8 cellular contexts compared by ENCODE assay signal in the genomic region with DNA sequence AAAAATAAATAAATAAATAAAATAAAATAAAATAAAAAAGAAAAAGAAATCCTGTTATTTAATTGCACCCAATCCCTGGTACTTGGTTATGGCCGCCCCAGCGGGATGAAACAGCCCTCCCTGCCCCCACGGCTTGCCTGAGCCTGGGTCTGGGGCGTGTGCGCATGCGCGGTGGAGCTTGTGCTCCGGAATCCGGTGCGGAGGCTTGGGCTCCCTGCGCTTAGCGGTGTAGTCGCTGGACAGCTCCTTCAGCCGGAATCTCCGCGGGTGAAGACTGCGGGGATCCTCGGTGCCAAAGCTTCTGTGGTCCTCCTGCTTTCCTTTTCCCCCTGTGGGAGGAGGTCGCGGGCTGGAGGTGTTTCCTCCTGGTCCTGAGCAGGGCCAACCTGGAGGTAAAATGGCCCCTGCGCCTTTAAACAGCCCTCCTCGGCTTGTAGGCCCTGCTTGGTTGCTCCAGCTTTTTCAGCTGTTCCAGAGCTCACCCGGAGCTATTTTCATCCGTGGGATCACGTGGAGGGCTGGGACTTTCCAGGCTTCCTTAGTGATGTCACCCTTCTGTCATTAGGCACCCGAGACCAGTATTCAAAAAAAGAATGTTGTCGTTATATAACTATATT. TPM values are rescaled to one million over a fixed set of nuclear protein-coding genes. Genes with fewer than 3 reads are reported as not detected.
DNase-seq lines count a peak whose midpoint lies in the region; ATAC-seq and TF ChIP-seq lines count a peak whose summit lies in the region.

A gene with protein sequence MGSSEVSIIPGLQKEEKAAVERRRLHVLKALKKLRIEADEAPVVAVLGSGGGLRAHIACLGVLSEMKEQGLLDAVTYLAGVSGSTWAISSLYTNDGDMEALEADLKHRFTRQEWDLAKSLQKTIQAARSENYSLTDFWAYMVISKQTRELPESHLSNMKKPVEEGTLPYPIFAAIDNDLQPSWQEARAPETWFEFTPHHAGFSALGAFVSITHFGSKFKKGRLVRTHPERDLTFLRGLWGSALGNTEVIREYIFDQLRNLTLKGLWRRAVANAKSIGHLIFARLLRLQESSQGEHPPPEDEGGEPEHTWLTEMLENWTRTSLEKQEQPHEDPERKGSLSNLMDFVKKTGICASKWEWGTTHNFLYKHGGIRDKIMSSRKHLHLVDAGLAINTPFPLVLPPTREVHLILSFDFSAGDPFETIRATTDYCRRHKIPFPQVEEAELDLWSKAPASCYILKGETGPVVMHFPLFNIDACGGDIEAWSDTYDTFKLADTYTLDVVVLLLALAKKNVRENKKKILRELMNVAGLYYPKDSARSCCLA (minus strand): TSS at position 468 of the 617 bp plus-strand sequence. CDS start 4,288 bp downstream, outside the sequence.

- H3K36me3 Mint-ChIP-seq in activated CD4-positive, alpha-beta T cell treated with anti-CD3 and anti-CD28 coated beads, Interleukin-2, amount 10 ng/mL, durations not matched to agents 24 days and 14 days (ENCODE audit: low read depth) = peaks cover 9% of the 10 kb centered on the region

- DNase-seq in GM06990 (ENCODE audit: extremely low read depth, insufficient read length) = peak; percentile 87
- DNase-seq in NCI-H510A treated with DMSO at 0.1 percent for 48 hours (lab: John Stamatoyannopoulos, UW) = peak; percentile 69
- DNase-seq in activated CD4-positive, alpha-beta T cell treated with anti-CD3 and anti-CD28 coated beads, Interleukin-2, amount 10 ng/mL, durations not matched to agents 24 days and 14 days = peak; percentile 94
- DNase-seq in coronary artery (ENCODE audit: low spot score) = peak; percentile 92
- DNase-seq in stimulated activated CD4-positive, alpha-beta T cell treated with anti-CD3 and anti-CD28 coated beads, Interleukin-1b, Interleukin-23, amount 100 ng/mL, for 1 hour (ENCODE audit: low read depth in 2 of 2) = peak; percentile 47 to 73

- H3K4me1 Mint-ChIP-seq in activated CD4-positive, alpha-beta T cell treated with anti-CD3 and anti-CD28 coated beads, Interleukin-2, amount 10 ng/mL, durations not matched to agents 24 days and 14 days = peaks cover 16% of the 10 kb centered on the region

- peak within 1 kb of the TSS; percentile 86 to 97 for H3K27ac ChIP-seq in coronary artery
- peak within 1 kb of the TSS; percentile 98 for H3K27ac ChIP-seq in layer of hippocampus (ENCODE audit: low read depth, low read length)

- no peaks in the 10 kb centered on the region for H3K27me3 Mint-ChIP-seq in activated CD4-positive, alpha-beta T cell treated with anti-CD3 and anti-CD28 coated beads, Interleukin-2, amount 10 ng/mL, durations not matched to agents 24 days and 14 days

- H3K27me3 ChIP-seq in GM06990 (replicated peaks; ENCODE audit: control insufficient read depth, insufficient read depth, low read length) = no peaks in the 10 kb centered on the region
- H3K27me3 ChIP-seq in layer of hippocampus (ENCODE audit: control insufficient read depth, insufficient read depth, low read length) = no peaks in the 10 kb centered on the region

- H3K36me3 ChIP-seq in GM06990 (ENCODE audit: control insufficient read depth, insufficient read depth, low read length) = peaks cover 3% of the 10 kb centered on the region

- H3K27ac Mint-ChIP-seq in activated CD4-positive, alpha-beta T cell treated with anti-CD3 and anti-CD28 coated beads, Interleukin-2, amount 10 ng/mL, durations not matched to agents 24 days and 14 days = peak within 1 kb of the TSS; percentile 94

- H3K4me3 ChIP-seq in GM06990 (replicated peaks; ENCODE audit: low read depth, low read length) (peak within 1 kb of the TSS; percentile 65), coronary artery (peak within 1 kb of the TSS; percentile 73)

- no peaks in the 10 kb centered on the region for H3K9me3 Mint-ChIP-seq in activated CD4-positive, alpha-beta T cell treated with anti-CD3 and anti-CD28 coated beads, Interleukin-2, amount 10 ng/mL, durations not matched to agents 24 days and 14 days

- intact Hi-C loops in activated CD4-positive, alpha-beta T cell treated with anti-CD3 and anti-CD28 coated beads, Interleukin-2, amount 10 ng/mL, durations not matched to agents 24 days and 14 days (cut with micrococcal nuclease) = no loop called here

- ATAC-seq in HG03196 (IDR thresholded peaks at IDR 0.05; ENCODE audit: unreplicated experiment) (peak; percentile 55), GM19452 (IDR thresholded peaks at IDR 0.05; ENCODE audit: unreplicated experiment) (no peak)

- peak within 1 kb of the TSS; percentile 89 for H3K4me3 Mint-ChIP-seq in activated CD4-positive, alpha-beta T cell treated with anti-CD3 and anti-CD28 coated beads, Interleukin-2, amount 10 ng/mL, durations not matched to agents 24 days and 14 days

- TF ChIP-seq CTCF in GM06990 (IDR thresholded peaks at IDR 0.05; ENCODE audit: insufficient read depth, low read length, poor library complexity, severe bottlenecking) (no peak), coronary artery (IDR thresholded peaks at IDR 0.05) (no peak)

RNA-seq across cellular contexts. Expression of the gene that starts here (rescaled TPM):
- 9.2 and 11.4 TPM in 2 replicates for total RNA-seq in activated CD4-positive, alpha-beta T cell treated with anti-CD3 and anti-CD28 coated beads, Interleukin-2, amount 10 ng/mL, durations not matched to agents 24 days and 14 days
